In genomic region chr16:68235105-68235881, GRCh38 we compare ENCODE assay signal across 1 cellular context.
TF ChIP-seq lines count a peak whose summit lies in the region.

No MANE protein-coding gene starts in this region.

TF ChIP-seq in HepG2, 621 proteins besides CTCF, POLR2A, EP300 and RAD21 (continued from another document and continues in another):
- TF ChIP-seq, protein P1, sequence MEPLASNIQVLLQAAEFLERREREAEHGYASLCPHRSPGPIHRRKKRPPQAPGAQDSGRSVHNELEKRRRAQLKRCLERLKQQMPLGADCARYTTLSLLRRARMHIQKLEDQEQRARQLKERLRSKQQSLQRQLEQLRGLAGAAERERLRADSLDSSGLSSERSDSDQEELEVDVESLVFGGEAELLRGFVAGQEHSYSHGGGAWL (CRISPR knock-in tag; IDR thresholded peaks at IDR 0.05) = 0 out of 2 replicates have a peak, but pooled peaks have one; percentile 9
- no peak for TF ChIP-seq BATF2 (CRISPR knock-in tag; IDR thresholded peaks at IDR 0.05)
- no peak for TF ChIP-seq ZNF496 (CRISPR knock-in tag; IDR thresholded peaks at IDR 0.05; ENCODE audit: insufficient replicate concordance)
- no peak for TF ChIP-seq ZNF644 (CRISPR knock-in tag; IDR thresholded peaks at IDR 0.05; ENCODE audit: low read depth)
- TF ChIP-seq SOX6 (IDR thresholded peaks at IDR 0.05) = no peak
- TF ChIP-seq SOX6 (CRISPR knock-in tag; IDR thresholded peaks at IDR 0.05) = 0 out of 2 replicates have a peak, but pooled peaks have one; percentile 9
- TF ChIP-seq NFIC (IDR thresholded peaks at IDR 0.05; ENCODE audit: low read length) = no peak
- TF ChIP-seq ZMAT5 (CRISPR knock-in tag; IDR thresholded peaks at IDR 0.05; ENCODE audit: borderline replicate concordance, low read depth) = no peak
- TF ChIP-seq CBFB (CRISPR knock-in tag; IDR thresholded peaks at IDR 0.05) = no peak
- no peak; the same call in 1 of the 2 replicates for TF ChIP-seq ZNF704 (CRISPR knock-in tag; IDR thresholded peaks at IDR 0.05; ENCODE audit: borderline replicate concordance)
- TF ChIP-seq, protein P2, sequence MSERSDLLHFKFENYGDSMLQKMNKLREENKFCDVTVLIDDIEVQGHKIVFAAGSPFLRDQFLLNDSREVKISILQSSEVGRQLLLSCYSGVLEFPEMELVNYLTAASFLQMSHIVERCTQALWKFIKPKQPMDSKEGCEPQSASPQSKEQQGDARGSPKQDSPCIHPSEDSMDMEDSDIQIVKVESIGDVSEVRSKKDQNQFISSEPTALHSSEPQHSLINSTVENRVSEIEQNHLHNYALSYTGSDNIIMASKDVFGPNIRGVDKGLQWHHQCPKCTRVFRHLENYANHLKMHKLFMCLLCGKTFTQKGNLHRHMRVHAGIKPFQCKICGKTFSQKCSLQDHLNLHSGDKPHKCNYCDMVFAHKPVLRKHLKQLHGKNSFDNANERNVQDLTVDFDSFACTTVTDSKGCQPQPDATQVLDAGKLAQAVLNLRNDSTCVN (CRISPR knock-in tag; IDR thresholded peaks at IDR 0.05; ENCODE audit: borderline replicate concordance) = 0 out of 2 replicates have a peak, but pooled peaks have one; percentile 21
- no peak; the same call in 1 of the 2 replicates for TF ChIP-seq RXRA (CRISPR knock-in tag; IDR thresholded peaks at IDR 0.05)
- TF ChIP-seq ZNF589 (CRISPR knock-in tag; conservative IDR thresholded peaks at IDR 0.05) = no peak
- TF ChIP-seq FOSL2 (CRISPR knock-in tag; IDR thresholded peaks at IDR 0.05) = no peak
- TF ChIP-seq ZHX2 (IDR thresholded peaks at IDR 0.05; ENCODE audit: low read depth) = no peak
- no peak for TF ChIP-seq ZHX2 (CRISPR knock-in tag; IDR thresholded peaks at IDR 0.05; ENCODE audit: borderline replicate concordance)
- TF ChIP-seq DPF2 (CRISPR knock-in tag; IDR thresholded peaks at IDR 0.05; ENCODE audit: borderline replicate concordance, low read depth) = no peak
- TF ChIP-seq CAMTA2 (CRISPR knock-in tag; IDR thresholded peaks at IDR 0.05; ENCODE audit: borderline replicate concordance) = no peak
- no peak for TF ChIP-seq PATZ1 (CRISPR knock-in tag; IDR thresholded peaks at IDR 0.05)
- TF ChIP-seq, protein P3, sequence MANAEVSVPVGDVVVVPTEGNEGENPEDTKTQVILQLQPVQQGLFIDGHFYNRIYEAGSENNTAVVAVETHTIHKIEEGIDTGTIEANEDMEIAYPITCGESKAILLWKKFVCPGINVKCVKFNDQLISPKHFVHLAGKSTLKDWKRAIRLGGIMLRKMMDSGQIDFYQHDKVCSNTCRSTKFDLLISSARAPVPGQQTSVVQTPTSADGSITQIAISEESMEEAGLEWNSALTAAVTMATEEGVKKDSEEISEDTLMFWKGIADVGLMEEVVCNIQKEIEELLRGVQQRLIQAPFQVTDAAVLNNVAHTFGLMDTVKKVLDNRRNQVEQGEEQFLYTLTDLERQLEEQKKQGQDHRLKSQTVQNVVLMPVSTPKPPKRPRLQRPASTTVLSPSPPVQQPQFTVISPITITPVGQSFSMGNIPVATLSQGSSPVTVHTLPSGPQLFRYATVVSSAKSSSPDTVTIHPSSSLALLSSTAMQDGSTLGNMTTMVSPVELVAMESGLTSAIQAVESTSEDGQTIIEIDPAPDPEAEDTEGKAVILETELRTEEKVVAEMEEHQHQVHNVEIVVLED (CRISPR knock-in tag; IDR thresholded peaks at IDR 0.05; ENCODE audit: borderline replicate concordance) = no peak
- TF ChIP-seq CCAR2 (optimal IDR thresholded peaks at IDR 0.05; ENCODE audit: low read depth, low read length) = no peak
- no peak for TF ChIP-seq SETDB1 (CRISPR knock-in tag; IDR thresholded peaks at IDR 0.05; ENCODE audit: borderline replicate concordance)
- TF ChIP-seq ARID2 (CRISPR knock-in tag; IDR thresholded peaks at IDR 0.05; ENCODE audit: borderline replicate concordance) = peak; percentile 87
- TF ChIP-seq, protein P4, sequence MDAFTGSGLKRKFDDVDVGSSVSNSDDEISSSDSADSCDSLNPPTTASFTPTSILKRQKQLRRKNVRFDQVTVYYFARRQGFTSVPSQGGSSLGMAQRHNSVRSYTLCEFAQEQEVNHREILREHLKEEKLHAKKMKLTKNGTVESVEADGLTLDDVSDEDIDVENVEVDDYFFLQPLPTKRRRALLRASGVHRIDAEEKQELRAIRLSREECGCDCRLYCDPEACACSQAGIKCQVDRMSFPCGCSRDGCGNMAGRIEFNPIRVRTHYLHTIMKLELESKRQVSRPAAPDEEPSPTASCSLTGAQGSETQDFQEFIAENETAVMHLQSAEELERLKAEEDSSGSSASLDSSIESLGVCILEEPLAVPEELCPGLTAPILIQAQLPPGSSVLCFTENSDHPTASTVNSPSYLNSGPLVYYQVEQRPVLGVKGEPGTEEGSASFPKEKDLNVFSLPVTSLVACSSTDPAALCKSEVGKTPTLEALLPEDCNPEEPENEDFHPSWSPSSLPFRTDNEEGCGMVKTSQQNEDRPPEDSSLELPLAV (CRISPR knock-in tag; conservative IDR thresholded peaks at IDR 0.05; ENCODE audit: low read depth) = no peak
- TF ChIP-seq ZBTB44 (CRISPR knock-in tag; IDR thresholded peaks at IDR 0.05) = no peak; the same call in 1 of the 2 replicates
- peak; percentile 73 for TF ChIP-seq MYC (CRISPR knock-in tag; IDR thresholded peaks at IDR 0.05; ENCODE audit: borderline replicate concordance)
- peak; percentile 77 for TF ChIP-seq ZNF350 (CRISPR knock-in tag; IDR thresholded peaks at IDR 0.05; ENCODE audit: borderline replicate concordance, low read depth)
- no peak for TF ChIP-seq NFE2 (CRISPR knock-in tag; IDR thresholded peaks at IDR 0.05)
- TF ChIP-seq DBP (CRISPR knock-in tag; IDR thresholded peaks at IDR 0.05; ENCODE audit: not compliant biosample characterization) = no peak
- TF ChIP-seq ZNF780A (CRISPR knock-in tag; IDR thresholded peaks at IDR 0.05) = no peak
- no peak for TF ChIP-seq DR1 (CRISPR knock-in tag; IDR thresholded peaks at IDR 0.05)
- TF ChIP-seq ARNT (IDR thresholded peaks at IDR 0.05) = no peak
- no peak for TF ChIP-seq PTBP1 (IDR thresholded peaks at IDR 0.05; ENCODE audit: low read depth, low read length, poor library complexity, severe bottlenecking)
- no peak for TF ChIP-seq MLX (CRISPR knock-in tag; IDR thresholded peaks at IDR 0.05)
- TF ChIP-seq SP2 (CRISPR knock-in tag; IDR thresholded peaks at IDR 0.05) = 0 out of 2 replicates have a peak, but pooled peaks have one; percentile 11
- TF ChIP-seq, protein P5, sequence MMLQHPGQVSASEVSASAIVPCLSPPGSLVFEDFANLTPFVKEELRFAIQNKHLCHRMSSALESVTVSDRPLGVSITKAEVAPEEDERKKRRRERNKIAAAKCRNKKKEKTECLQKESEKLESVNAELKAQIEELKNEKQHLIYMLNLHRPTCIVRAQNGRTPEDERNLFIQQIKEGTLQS (CRISPR knock-in tag; IDR thresholded peaks at IDR 0.05) = no peak; the same call in 1 of the 2 replicates
- TF ChIP-seq ZNF260 (CRISPR knock-in tag; IDR thresholded peaks at IDR 0.05; ENCODE audit: borderline replicate concordance, low read depth) = no peak
- no peak for TF ChIP-seq SUZ12 (IDR thresholded peaks at IDR 0.05; ENCODE audit: low read depth, low read length)
- peak; percentile 88; the same call in 1 of the 2 replicates for TF ChIP-seq ZNF564 (CRISPR knock-in tag; IDR thresholded peaks at IDR 0.05)
- TF ChIP-seq PCBP1 (IDR thresholded peaks at IDR 0.05; ENCODE audit: borderline replicate concordance, low read depth, low read length) = no peak
- no peak for TF ChIP-seq GLI4 (CRISPR knock-in tag; IDR thresholded peaks at IDR 0.05; ENCODE audit: borderline replicate concordance)
- no peak; the same call in 1 of the 2 replicates for TF ChIP-seq ZNF670 (CRISPR knock-in tag; IDR thresholded peaks at IDR 0.05; ENCODE audit: borderline replicate concordance)
- no peak for TF ChIP-seq SRSF4 (IDR thresholded peaks at IDR 0.05; ENCODE audit: low read depth, low read length, poor library complexity, severe bottlenecking)
